ENCODE assay signal across 22 cellular contexts in genomic region chr1:87106158-87106557, GRCh38.
"Had no signal": no experiment of that assay in that cellular context is flagged by ENCODE, and none has a peak within 500 bp of the region (broad histone marks: within the 10 kb centered on the region; RNA-seq: fewer than 3 reads in every experiment).

No MANE protein-coding gene starts in this region.

- H3K9me3 ChIP-seq: colonic mucosa, left ventricle myocardium inferior, spleen, thoracic aorta, upper lobe of left lung had no signal

- H3K36me3 ChIP-seq: colonic mucosa, left ventricle myocardium inferior, neural progenitor cell, thoracic aorta, WERI-Rb-1 had no signal

- H3K27ac ChIP-seq: colonic mucosa, dorsolateral prefrontal cortex, left ventricle myocardium inferior, neural progenitor cell, spleen, thoracic aorta, upper lobe of left lung, WERI-Rb-1 had no signal

- H3K27ac Mint-ChIP-seq: activated naive CD4-positive, alpha-beta T cell treated with anti-CD3 and anti-CD28 coated beads for 36 hours; activated naive CD8-positive, alpha-beta T cell treated with anti-CD3 and anti-CD28 coated beads, Interleukin-2, amount 10 ng/mL, durations not matched to agents 7 days and 5 days; effector memory CD8-positive, alpha-beta T cell; neural progenitor cell; progenitor cell of endocrine pancreas had no signal

- H3K4me1 Mint-ChIP-seq: activated naive CD8-positive, alpha-beta T cell treated with anti-CD3 and anti-CD28 coated beads, Interleukin-2, amount 10 ng/mL, durations not matched to agents 7 days and 5 days; neural progenitor cell had no signal

- H3K4me2 ChIP-seq: neural progenitor cell had no signal

- H3K27me3 ChIP-seq: colonic mucosa, dorsolateral prefrontal cortex, neural progenitor cell, spleen, upper lobe of left lung had no signal

- DNase-seq: activated CD4-positive, alpha-beta T cell treated with anti-CD3 and anti-CD28 coated beads for 1 hour; activated CD8-positive, alpha-beta memory T cell treated with anti-CD3 and anti-CD28 coated beads, Interleukin-2, amount 50 U/mL, for 48 hours; activated naive CD4-positive, alpha-beta T cell treated with anti-CD3 and anti-CD28 coated beads for 36 hours; activated naive CD8-positive, alpha-beta T cell treated with anti-CD3 and anti-CD28 coated beads, Interleukin-2, amount 10 ng/mL, durations not matched to agents 7 days and 5 days; activated T-cell treated with anti-CD3 and anti-CD28 coated beads, Interleukin-2, amount 50 U/mL, for 4 hours; amniotic stem cell; colonic mucosa; dorsolateral prefrontal cortex; effector memory CD8-positive, alpha-beta T cell; foreskin melanocyte; kidney glomerular epithelial cell; left ventricle myocardium inferior; naive thymus-derived CD8-positive, alpha-beta T cell; spleen; stimulated activated CD4-positive, alpha-beta T cell treated with anti-CD3 and anti-CD28 coated beads, Interleukin-4, amount 100 ng/mL, for 1 hour; stimulated activated naive CD4-positive, alpha-beta T cell; upper lobe of left lung; WERI-Rb-1 had no signal

- H3K4me1 ChIP-seq: colonic mucosa, neural progenitor cell, spleen, upper lobe of left lung had no signal

- H3K4me3 Mint-ChIP-seq: activated naive CD4-positive, alpha-beta T cell treated with anti-CD3 and anti-CD28 coated beads for 36 hours; activated naive CD8-positive, alpha-beta T cell treated with anti-CD3 and anti-CD28 coated beads, Interleukin-2, amount 10 ng/mL, durations not matched to agents 7 days and 5 days; activated T-cell treated with anti-CD3 and anti-CD28 coated beads, Interleukin-2, amount 50 U/mL, for 4 hours; effector memory CD8-positive, alpha-beta T cell; naive thymus-derived CD8-positive, alpha-beta T cell; neural progenitor cell had no signal

- H2AFZ ChIP-seq: neural progenitor cell had no signal

- H3K4me3 ChIP-seq: colonic mucosa, dorsolateral prefrontal cortex, left ventricle myocardium inferior, neural progenitor cell, spleen, thoracic aorta, upper lobe of left lung had no signal

- H3K27me3 Mint-ChIP-seq: activated naive CD8-positive, alpha-beta T cell treated with anti-CD3 and anti-CD28 coated beads, Interleukin-2, amount 10 ng/mL, durations not matched to agents 7 days and 5 days; effector memory CD8-positive, alpha-beta T cell; naive thymus-derived CD8-positive, alpha-beta T cell; progenitor cell of endocrine pancreas had no signal

- H3K9me3 Mint-ChIP-seq: activated naive CD4-positive, alpha-beta T cell treated with anti-CD3 and anti-CD28 coated beads for 36 hours; activated naive CD8-positive, alpha-beta T cell treated with anti-CD3 and anti-CD28 coated beads, Interleukin-2, amount 10 ng/mL, durations not matched to agents 7 days and 5 days; activated T-cell treated with anti-CD3 and anti-CD28 coated beads, Interleukin-2, amount 50 U/mL, for 4 hours; effector memory CD8-positive, alpha-beta T cell; neural progenitor cell had no signal

- ATAC-seq: activated T-cell treated with anti-CD3 and anti-CD28 coated beads, Interleukin-2, amount 50 U/mL, for 4 hours; effector memory CD8-positive, alpha-beta T cell; esophagus mucosa; naive thymus-derived CD8-positive, alpha-beta T cell had no signal
